27 cellular contexts compared by ENCODE assay signal in genomic region chr11:111120221-111120620, GRCh38.
"Had no signal": no experiment of that assay in that cellular context is flagged by ENCODE, and none has a peak within 500 bp of the region (broad histone marks: within the 10 kb centered on the region; RNA-seq: fewer than 3 reads in every experiment).

No MANE protein-coding gene starts in this region.

- DNase-seq: activated CD4-positive, alpha-beta T cell treated with anti-CD3 and anti-CD28 coated beads for 4 hours; activated CD8-positive, alpha-beta memory T cell treated with anti-CD3 and anti-CD28 coated beads, Interleukin-2, amount 50 U/mL, for 4 hours; activated CD8-positive, alpha-beta T cell treated with anti-CD3 and anti-CD28 coated beads for 36 hours; activated gamma-delta T cell treated with Interleukin-2 at 50 U/mL for 16 hours; activated naive CD4-positive, alpha-beta T cell treated with anti-CD3 and anti-CD28 coated beads, Interleukin-2, amount 10 ng/mL, durations not matched to agents 7 days and 5 days; activated naive CD8-positive, alpha-beta T cell treated with anti-CD3 and anti-CD28 coated beads, Interleukin-2, amount 10 ng/mL, durations not matched to agents 7 days and 5 days; activated T-cell treated with anti-CD3 and anti-CD28 coated beads, Interleukin-2, amount 50 U/mL, for 72 hours; anterior cingulate cortex; Karpas-422; MM.1S; NCI-H1105 treated with DMSO at 0.1 percent for 48 hours; NCI-H146; NCI-H1930; NCI-H345; NCI-H510A; NCI-H526 treated with DMSO at 0.1 percent for 48 hours; NK-92 treated with Interleukin-12 subunit alpha and Interleukin-12 subunit beta, amount 100 ng/mL, for 24 hours; OCI-M1; RPMI8226; SHP77 had no signal

- H3K4me3 ChIP-seq: adrenal gland, breast epithelium, SJSA1 had no signal

- H3K4me1 Mint-ChIP-seq: activated naive CD4-positive, alpha-beta T cell treated with anti-CD3 and anti-CD28 coated beads, Interleukin-2, amount 10 ng/mL, durations not matched to agents 7 days and 5 days; activated naive CD8-positive, alpha-beta T cell treated with anti-CD3 and anti-CD28 coated beads, Interleukin-2, amount 10 ng/mL, durations not matched to agents 7 days and 5 days had no signal

- H3K4me1 ChIP-seq: breast epithelium, SJSA1 had no signal

- H3K9me3 ChIP-seq: adrenal gland, breast epithelium, SJSA1 had no signal

- H3K36me3 Mint-ChIP-seq: activated naive CD4-positive, alpha-beta T cell treated with anti-CD3 and anti-CD28 coated beads, Interleukin-2, amount 10 ng/mL, durations not matched to agents 7 days and 5 days; activated naive CD8-positive, alpha-beta T cell treated with anti-CD3 and anti-CD28 coated beads, Interleukin-2, amount 10 ng/mL, durations not matched to agents 7 days and 5 days had no signal

- H3K9me3 Mint-ChIP-seq: activated CD8-positive, alpha-beta T cell treated with anti-CD3 and anti-CD28 coated beads for 36 hours; activated naive CD4-positive, alpha-beta T cell treated with anti-CD3 and anti-CD28 coated beads, Interleukin-2, amount 10 ng/mL, durations not matched to agents 7 days and 5 days; activated naive CD8-positive, alpha-beta T cell treated with anti-CD3 and anti-CD28 coated beads, Interleukin-2, amount 10 ng/mL, durations not matched to agents 7 days and 5 days; activated T-cell treated with anti-CD3 and anti-CD28 coated beads, Interleukin-2, amount 50 U/mL, for 72 hours; activated T-helper 2 cell treated with anti-CD3 and anti-CD28 coated beads, Interferon-gamma antibody, Interleukin-2, Interleukin-4, amounts not matched to agents 10 μg/mL and 5 μg/mL and 100 μg/mL, durations not matched to agents 14 hours and 24 hours and 36 hours; T-helper 1 cell treated with Interleukin-12 subunit alpha and Interleukin-12 subunit beta and Interleukin-4 antibody, amounts not matched to agents 30 μg/mL and 1 μg/mL, for 36 hours had no signal

- ATAC-seq: activated CD4-positive, CD25-positive, alpha-beta regulatory T cell treated with anti-CD3 and anti-CD28 coated beads, Interleukin-2, amount 50 U/mL, for 24 hours; activated CD8-positive, alpha-beta T cell treated with anti-CD3 and anti-CD28 coated beads for 36 hours; activated T-cell treated with anti-CD3 and anti-CD28 coated beads, Interleukin-2, amount 50 U/mL, for 72 hours; Panc1 had no signal

- H3K4me3 Mint-ChIP-seq: activated CD8-positive, alpha-beta T cell treated with anti-CD3 and anti-CD28 coated beads for 36 hours; activated naive CD4-positive, alpha-beta T cell treated with anti-CD3 and anti-CD28 coated beads, Interleukin-2, amount 10 ng/mL, durations not matched to agents 7 days and 5 days; activated naive CD8-positive, alpha-beta T cell treated with anti-CD3 and anti-CD28 coated beads, Interleukin-2, amount 10 ng/mL, durations not matched to agents 7 days and 5 days; activated T-cell treated with anti-CD3 and anti-CD28 coated beads, Interleukin-2, amount 50 U/mL, for 72 hours; T-helper 1 cell treated with Interleukin-12 subunit alpha and Interleukin-12 subunit beta and Interleukin-4 antibody, amounts not matched to agents 30 μg/mL and 1 μg/mL, for 36 hours had no signal

- H3K27ac Mint-ChIP-seq: activated CD8-positive, alpha-beta T cell treated with anti-CD3 and anti-CD28 coated beads for 36 hours; activated naive CD4-positive, alpha-beta T cell treated with anti-CD3 and anti-CD28 coated beads, Interleukin-2, amount 10 ng/mL, durations not matched to agents 7 days and 5 days; activated naive CD8-positive, alpha-beta T cell treated with anti-CD3 and anti-CD28 coated beads, Interleukin-2, amount 10 ng/mL, durations not matched to agents 7 days and 5 days; activated T-cell treated with anti-CD3 and anti-CD28 coated beads, Interleukin-2, amount 50 U/mL, for 72 hours; activated T-helper 2 cell treated with anti-CD3 and anti-CD28 coated beads, Interferon-gamma antibody, Interleukin-2, Interleukin-4, amounts not matched to agents 10 μg/mL and 5 μg/mL and 100 μg/mL, durations not matched to agents 14 hours and 24 hours and 36 hours; T-helper 1 cell treated with Interleukin-12 subunit alpha and Interleukin-12 subunit beta and Interleukin-4 antibody, amounts not matched to agents 30 μg/mL and 1 μg/mL, for 36 hours had no signal

- H3K27me3 Mint-ChIP-seq: activated CD8-positive, alpha-beta T cell treated with anti-CD3 and anti-CD28 coated beads for 36 hours had no signal

- H3K27me3 ChIP-seq: adrenal gland, breast epithelium, SJSA1 had no signal

- H3K27ac ChIP-seq: adrenal gland, breast epithelium, SJSA1 had no signal

- H3K36me3 ChIP-seq: adrenal gland, breast epithelium, SJSA1 had no signal
